Comparison of ENCODE assay signal across 14 cellular contexts in the genomic region with DNA sequence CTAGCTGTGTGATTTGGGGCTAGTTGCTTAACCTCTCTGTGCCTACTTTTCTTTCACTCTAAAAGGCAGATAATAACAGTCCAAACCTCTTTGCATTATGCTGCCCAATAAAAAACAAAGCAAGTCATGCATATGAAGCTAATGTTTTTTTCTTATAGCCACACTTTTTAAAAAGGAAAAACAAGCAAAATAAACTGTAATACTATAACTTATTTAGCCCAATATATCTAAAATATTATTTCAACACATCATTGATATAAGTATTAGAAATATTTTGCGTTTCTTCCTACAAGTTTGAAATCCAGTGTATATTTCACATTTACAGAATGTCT. TPM values are rescaled to one million over a fixed set of nuclear protein-coding genes. Genes with fewer than 3 reads are reported as not detected.
"Had no signal": no experiment of that assay in that cellular context is flagged by ENCODE, and none has a peak within 500 bp of the region (broad histone marks: within the 10 kb centered on the region; RNA-seq: fewer than 3 reads in every experiment).

No MANE protein-coding gene starts in this region.

- H3K4me3 Mint-ChIP-seq: activated CD4-positive, alpha-beta T cell treated with anti-CD3 and anti-CD28 coated beads, Interleukin-2, amount 10 ng/mL, durations not matched to agents 24 days and 14 days; activated naive CD8-positive, alpha-beta T cell treated with anti-CD3 and anti-CD28 coated beads, Interleukin-2, amount 10 ng/mL, durations not matched to agents 7 days and 5 days; memory B cell; natural killer cell treated with Interleukin-12 subunit alpha and Interleukin-12 subunit beta and Interleukin-15 and Interleukin-18, amount 100 ng/mL, for 72 hours; stimulated activated naive CD8-positive, alpha-beta T cell treated with anti-CD3 and anti-CD28 coated beads, Interleukin-15, amount 100 ng/mL, for 72 hours had no signal

- H3K9me3 ChIP-seq: left lung, sigmoid colon had no signal

- H3K27ac Mint-ChIP-seq: activated CD4-positive, alpha-beta T cell treated with anti-CD3 and anti-CD28 coated beads, Interleukin-2, amount 10 ng/mL, durations not matched to agents 24 days and 14 days; activated naive CD8-positive, alpha-beta T cell treated with anti-CD3 and anti-CD28 coated beads, Interleukin-2, amount 10 ng/mL, durations not matched to agents 7 days and 5 days; memory B cell; natural killer cell treated with Interleukin-12 subunit alpha and Interleukin-12 subunit beta and Interleukin-15 and Interleukin-18, amount 100 ng/mL, for 72 hours; stimulated activated naive CD8-positive, alpha-beta T cell treated with anti-CD3 and anti-CD28 coated beads, Interleukin-15, amount 100 ng/mL, for 72 hours had no signal

- H3K4me3 ChIP-seq: dorsolateral prefrontal cortex, left lung, sigmoid colon had no signal

- H3K36me3 Mint-ChIP-seq: activated naive CD8-positive, alpha-beta T cell treated with anti-CD3 and anti-CD28 coated beads, Interleukin-2, amount 10 ng/mL, durations not matched to agents 7 days and 5 days; memory B cell; natural killer cell treated with Interleukin-12 subunit alpha and Interleukin-12 subunit beta and Interleukin-15 and Interleukin-18, amount 100 ng/mL, for 72 hours had no signal

- H3K36me3 ChIP-seq: left lung, sigmoid colon had no signal

- H3K27me3 ChIP-seq: dorsolateral prefrontal cortex, sigmoid colon had no signal

- H3K27ac ChIP-seq: dorsolateral prefrontal cortex had no signal

- ATAC-seq: natural killer cell treated with Interleukin-12 subunit alpha and Interleukin-12 subunit beta and Interleukin-15 and Interleukin-18, amount 100 ng/mL, for 72 hours; stimulated activated naive CD8-positive, alpha-beta T cell treated with anti-CD3 and anti-CD28 coated beads, Interleukin-15, amount 100 ng/mL, for 72 hours had no signal

- DNase-seq: activated CD4-positive, alpha-beta T cell treated with anti-CD3 and anti-CD28 coated beads, Interleukin-2, amount 10 ng/mL, durations not matched to agents 24 days and 14 days; activated CD4-positive, CD25-positive, alpha-beta regulatory T cell; activated CD8-positive, alpha-beta memory T cell treated with anti-CD3 and anti-CD28 coated beads for 24 hours; activated naive CD8-positive, alpha-beta T cell treated with anti-CD3 and anti-CD28 coated beads, Interleukin-2, amount 10 ng/mL, durations not matched to agents 7 days and 5 days; anterior cingulate cortex; left lung; nucleus accumbens; stimulated activated CD4-positive, alpha-beta T cell treated with anti-CD3 and anti-CD28 coated beads, Interleukin-1b, Interleukin-23, amount 100 ng/mL, for 48 hours; stimulated activated naive CD8-positive, alpha-beta T cell treated with anti-CD3 and anti-CD28 coated beads, Interleukin-15, amount 100 ng/mL, for 72 hours; T-helper 2 cell had no signal

RNA-seq across cellular contexts. Expression of a gene that starts 50.6 kb away (rescaled TPM):
- total RNA-seq: activated CD4-positive, alpha-beta T cell treated with anti-CD3 and anti-CD28 coated beads, Interleukin-2, amount 10 ng/mL, durations not matched to agents 24 days and 14 days; natural killer cell treated with Interleukin-12 subunit alpha and Interleukin-12 subunit beta and Interleukin-15 and Interleukin-18, amount 100 ng/mL, for 72 hours had no signal
